8 cellular contexts compared by ENCODE assay signal in genomic region chr2:25339791-25340339, GRCh38. TPM values are rescaled to one million over a fixed set of nuclear protein-coding genes. Genes with fewer than 3 reads are reported as not detected.
DNase-seq lines count a peak whose midpoint lies in the region; ATAC-seq and TF ChIP-seq lines count a peak whose summit lies in the region.

No MANE protein-coding gene starts in this region.

- no peak overlapping the region for H3K9ac ChIP-seq in iPS-20b (ENCODE audit: low read depth, low read length)

- H3K27me3 ChIP-seq in iPS-20b (ENCODE audit: insufficient read depth, low read length) = peaks cover 35% of the 10 kb centered on the region

- H3K27ac Mint-ChIP-seq in activated naive CD8-positive, alpha-beta T cell treated with anti-CD3 and anti-CD28 coated beads, Interleukin-2, amount 10 ng/mL, durations not matched to agents 7 days and 5 days = peak overlapping the region; percentile 74
- no peak overlapping the region for H3K27ac Mint-ChIP-seq in stimulated activated naive B cell treated with anti-CD40 and anti-IgM and Interleukin-4, amounts not matched to agents 10 μg/mL and 1 μg/mL and 100 μg/mL, for 72 hours

- no peak overlapping the region for H3K27ac ChIP-seq in iPS-20b (ENCODE audit: low read length)

- peaks cover 46% of the 10 kb centered on the region for H3K4me1 Mint-ChIP-seq in activated naive CD8-positive, alpha-beta T cell treated with anti-CD3 and anti-CD28 coated beads, Interleukin-2, amount 10 ng/mL, durations not matched to agents 7 days and 5 days
- H3K4me1 Mint-ChIP-seq in stimulated activated naive B cell treated with anti-CD40 and anti-IgM and Interleukin-4, amounts not matched to agents 10 μg/mL and 1 μg/mL and 100 μg/mL, for 72 hours = peaks cover 30 to 53% of the 10 kb centered on the region in 2 donors

- H3K9me3 ChIP-seq in iPS-20b (ENCODE audit: insufficient read depth, low read depth, low read length) = no peaks in the 10 kb centered on the region

- ATAC-seq in activated naive CD8-positive, alpha-beta T cell treated with anti-CD3 and anti-CD28 coated beads, Interleukin-2, amount 10 ng/mL, durations not matched to agents 7 days and 5 days (ENCODE audit: low read depth) = no peak
- ATAC-seq in stimulated activated naive B cell treated with anti-CD40 and anti-IgM and Interleukin-4, amounts not matched to agents 10 μg/mL and 1 μg/mL and 100 μg/mL, for 72 hours (replicated peaks) = no peak
- ATAC-seq in GM18511 (IDR thresholded peaks at IDR 0.05; ENCODE audit: unreplicated experiment) = no peak

- no peak for DNase-seq in AG04449 (ENCODE audit: low read depth, low spot score)
- DNase-seq in HT-29 (ENCODE audit: low spot score) = peak; percentile 35
- DNase-seq in activated naive CD8-positive, alpha-beta T cell treated with anti-CD3 and anti-CD28 coated beads, Interleukin-2, amount 10 ng/mL, durations not matched to agents 7 days and 5 days = no peak
- no peak for DNase-seq in stimulated activated naive B cell treated with anti-CD40 and anti-IgM and Interleukin-4, amounts not matched to agents 10 μg/mL and 1 μg/mL and 100 μg/mL, for 72 hours
- DNase-seq in DMS114 treated with DMSO at 0.1 percent for 48 hours (lab: John Stamatoyannopoulos, UW; ENCODE audit: unreplicated experiment) = no peak
- no peak for DNase-seq in UCSD-AML1 (lab: John Stamatoyannopoulos, UW; ENCODE audit: unreplicated experiment)

- H3K36me3 ChIP-seq in iPS-20b (ENCODE audit: insufficient read depth, low read depth, low read length) = no peaks in the 10 kb centered on the region

- H3K4me3 Mint-ChIP-seq in activated naive CD8-positive, alpha-beta T cell treated with anti-CD3 and anti-CD28 coated beads, Interleukin-2, amount 10 ng/mL, durations not matched to agents 7 days and 5 days = peak overlapping the region; percentile 60
- peak overlapping the region; percentile 77 to 81 for H3K4me3 Mint-ChIP-seq in stimulated activated naive B cell treated with anti-CD40 and anti-IgM and Interleukin-4, amounts not matched to agents 10 μg/mL and 1 μg/mL and 100 μg/mL, for 72 hours

- CTCF ChIA-PET in AG04449 (lab: Yijun Ruan, JAX) = interaction anchor here (1.1 to 2.6 kb wide), 3 partner anchors 9 to 63 kb away, joined by 3 to 14 read pairs (median 4); no protein-coding TSS in a partner anchor

- H3K9me3 Mint-ChIP-seq in activated naive CD8-positive, alpha-beta T cell treated with anti-CD3 and anti-CD28 coated beads, Interleukin-2, amount 10 ng/mL, durations not matched to agents 7 days and 5 days = no peaks in the 10 kb centered on the region
- H3K9me3 Mint-ChIP-seq in stimulated activated naive B cell treated with anti-CD40 and anti-IgM and Interleukin-4, amounts not matched to agents 10 μg/mL and 1 μg/mL and 100 μg/mL, for 72 hours = no peaks in the 10 kb centered on the region

- POLR2A ChIA-PET in AG04449 (lab: Yijun Ruan, JAX) = interaction anchor here (0.7 kb wide), 1 partner anchor 28 kb away, joined by 3 read pairs; no protein-coding TSS in a partner anchor
- POLR2A ChIA-PET in activated naive CD8-positive, alpha-beta T cell treated with anti-CD3 and anti-CD28 coated beads, Interleukin-2, amount 10 ng/mL, durations not matched to agents 7 days and 5 days (lab: Charles Lee) = interaction anchor here (0.7 to 6.1 kb wide), 6 partner anchors 23 to 66 kb away, joined by 3 to 42 read pairs (median 4); no protein-coding TSS in a partner anchor

- no peaks in the 10 kb centered on the region for H3K36me3 Mint-ChIP-seq in activated naive CD8-positive, alpha-beta T cell treated with anti-CD3 and anti-CD28 coated beads, Interleukin-2, amount 10 ng/mL, durations not matched to agents 7 days and 5 days
- H3K36me3 Mint-ChIP-seq in stimulated activated naive B cell treated with anti-CD40 and anti-IgM and Interleukin-4, amounts not matched to agents 10 μg/mL and 1 μg/mL and 100 μg/mL, for 72 hours = peaks cover 0 to 8% of the 10 kb centered on the region in 2 donors

- no peaks in the 10 kb centered on the region for H3K27me3 Mint-ChIP-seq in activated naive CD8-positive, alpha-beta T cell treated with anti-CD3 and anti-CD28 coated beads, Interleukin-2, amount 10 ng/mL, durations not matched to agents 7 days and 5 days
- peaks cover 0 to 3% of the 10 kb centered on the region in 2 donors for H3K27me3 Mint-ChIP-seq in stimulated activated naive B cell treated with anti-CD40 and anti-IgM and Interleukin-4, amounts not matched to agents 10 μg/mL and 1 μg/mL and 100 μg/mL, for 72 hours

- H3K4me3 ChIP-seq in AG04449 (ENCODE audit: low read depth, low read length) = peak overlapping the region; percentile 64
- H3K4me3 ChIP-seq in iPS-20b (ENCODE audit: low read length) = peak overlapping the region; percentile 56; the same call in 1 of the 2 replicates

- H3K4me1 ChIP-seq in iPS-20b (ENCODE audit: insufficient read depth, low read length) = peaks cover 16% of the 10 kb centered on the region; the same call in 1 of the 2 replicates

- TF ChIP-seq CTCF in AG04449 (IDR thresholded peaks at IDR 0.05; ENCODE audit: insufficient read depth, low read length, missing control alignments) = no peak

RNA-seq across cellular contexts. Expression of gene DNMT3A, which starts 1.9 kb away (rescaled TPM):
- total RNA-seq in HT-29 (2014; rRNA removed; shearing (Covaris generic)) = 10.8 and 11.3 TPM in 2 replicates
- 10 to 100 TPM; 76.7 to 84.7 TPM for total RNA-seq in activated naive CD8-positive, alpha-beta T cell treated with anti-CD3 and anti-CD28 coated beads, Interleukin-2, amount 10 ng/mL, durations not matched to agents 7 days and 5 days
